In genomic region chr10:73357821-73358220, GRCh38 we compare ENCODE assay signal across 9 cellular contexts. TPM values are rescaled to one million over a fixed set of nuclear protein-coding genes. Genes with fewer than 3 reads are reported as not detected.
DNase-seq lines count a peak whose midpoint lies in the region; ATAC-seq and TF ChIP-seq lines count a peak whose summit lies in the region.
"Had no signal": no experiment of that assay in that cellular context is flagged by ENCODE, and none has a peak within 500 bp of the region (broad histone marks: within the 10 kb centered on the region; RNA-seq: fewer than 3 reads in every experiment).

No MANE protein-coding gene starts in this region.

- TF ChIP-seq CTCF in AG09309 (IDR thresholded peaks at IDR 0.05; ENCODE audit: control insufficient read depth, insufficient read depth, low read depth, low read length, missing control alignments) (no peak), Loucy (conservative IDR thresholded peaks at IDR 0.05; ENCODE audit: low read length) (no peak)

- no peaks in the 10 kb centered on the region for H3K79me2 ChIP-seq in Loucy (ENCODE audit: insufficient read depth, low read length)

- peaks cover 6% of the 10 kb centered on the region for H3K36me3 Mint-ChIP-seq in dendritic cell treated with granulocyte-macrophage colony-stimulating factor and Interleukin-4, amounts not matched to agents 40 ng/mL and 50 ng/mL, for 4 days (ENCODE audit: low read depth)
- H3K36me3 Mint-ChIP-seq in naive thymus-derived CD8-positive, alpha-beta T cell, result no peaks in the 10 kb centered on the region

- H3K4me1 ChIP-seq in Loucy (ENCODE audit: insufficient read depth, low read length, poor library complexity, severe bottlenecking), result no peaks in the 10 kb centered on the region

- no peak for DNase-seq in AG09309 (ENCODE audit: low read depth)
- DNase-seq in naive thymus-derived CD8-positive, alpha-beta T cell, result no peak
- DNase-seq in anterior cingulate cortex (lab: John Stamatoyannopoulos, UW), result no peak
- no peak for DNase-seq in NCI-H524 (lab: John Stamatoyannopoulos, UW)
- DNase-seq: activated gamma-delta T cell treated with Interleukin-2 at 50 U/mL for 16 hours had no signal

- H3K4me3 ChIP-seq in AG09309 (ENCODE audit: control insufficient read depth, low read depth, low read length) (peak overlapping the region; percentile 56), Loucy (ENCODE audit: low read length, poor library complexity, severe bottlenecking) (peak overlapping the region; percentile 67)

- H3K27me3 ChIP-seq in Loucy (ENCODE audit: insufficient read depth, low read length, poor library complexity, severe bottlenecking), result peaks cover 4% of the 10 kb centered on the region

- 0 out of 2 replicates have a peak overlapping the region, but pooled peaks have one; percentile 84 for H2AFZ ChIP-seq in Loucy (ENCODE audit: low read length)

- H3K9me3 Mint-ChIP-seq in dendritic cell treated with granulocyte-macrophage colony-stimulating factor and Interleukin-4, amounts not matched to agents 40 ng/mL and 50 ng/mL, for 4 days, result no peaks in the 10 kb centered on the region
- peaks cover 0 to 4% (median 0%) of the 10 kb centered on the region in 9 donors for H3K9me3 Mint-ChIP-seq in naive thymus-derived CD8-positive, alpha-beta T cell

- H3K36me3 ChIP-seq in Loucy (ENCODE audit: insufficient read depth, low read length), result no peaks in the 10 kb centered on the region

- H3K4me3 Mint-ChIP-seq in dendritic cell treated with granulocyte-macrophage colony-stimulating factor and Interleukin-4, amounts not matched to agents 40 ng/mL and 50 ng/mL, for 4 days, result peak overlapping the region; percentile 91
- H3K4me3 Mint-ChIP-seq in naive thymus-derived CD8-positive, alpha-beta T cell, result peak overlapping the region; percentile 93 to 100 (median 98)

- POLR2A ChIA-PET in naive thymus-derived CD8-positive, alpha-beta T cell (lab: Charles Lee), result interaction anchor here (1.6 to 2.0 kb wide), 2 partner anchors 106 to 111 kb away, joined by 5 to 11 read pairs; partner anchors contain the start of gene DNAJC9

- no peaks in the 10 kb centered on the region for H4K20me1 ChIP-seq in Loucy (ENCODE audit: insufficient read depth, low read length, poor library complexity, severe bottlenecking)

- ATAC-seq in naive thymus-derived CD8-positive, alpha-beta T cell, result no peak
- ATAC-seq in HG03108 (IDR thresholded peaks at IDR 0.05; ENCODE audit: unreplicated experiment) (no peak), HG03280 (IDR thresholded peaks at IDR 0.05; ENCODE audit: unreplicated experiment) (no peak)

- H3K9me2 ChIP-seq in Loucy (replicated peaks; ENCODE audit: low read depth, low read length), result no peaks in the 10 kb centered on the region

- intact Hi-C loops in dendritic cell treated with granulocyte-macrophage colony-stimulating factor and Interleukin-4, amounts not matched to agents 40 ng/mL and 50 ng/mL, for 4 days (cut with micrococcal nuclease), result loop anchor here (5.0 kb wide), 1 partner anchor 106 kb away; the partner anchor contains the start of gene MRPS16

- no peaks in the 10 kb centered on the region for H3F3A ChIP-seq in Loucy (ENCODE audit: low read depth)

- peak overlapping the region; percentile 55 for H3K4me2 ChIP-seq in Loucy (ENCODE audit: low read depth, low read length, poor library complexity, severe bottlenecking)

- peak overlapping the region; percentile 63 for H3K9ac ChIP-seq in Loucy (ENCODE audit: low read depth, low read length, poor library complexity, severe bottlenecking)

- peaks cover 12% of the 10 kb centered on the region for H3K27me3 Mint-ChIP-seq in dendritic cell treated with granulocyte-macrophage colony-stimulating factor and Interleukin-4, amounts not matched to agents 40 ng/mL and 50 ng/mL, for 4 days
- H3K27me3 Mint-ChIP-seq in naive thymus-derived CD8-positive, alpha-beta T cell, result peaks cover 0 to 3% (median 0%) of the 10 kb centered on the region in 5 donors

- H3K9me3 ChIP-seq in Loucy (ENCODE audit: insufficient read depth, low read depth, low read length), result no peaks in the 10 kb centered on the region

- peaks cover 36% of the 10 kb centered on the region for H3K4me1 Mint-ChIP-seq in dendritic cell treated with granulocyte-macrophage colony-stimulating factor and Interleukin-4, amounts not matched to agents 40 ng/mL and 50 ng/mL, for 4 days (ENCODE audit: low read depth)
- H3K4me1 Mint-ChIP-seq in naive thymus-derived CD8-positive, alpha-beta T cell, result peaks cover 10 to 17% (median 15%) of the 10 kb centered on the region in 4 donors

- peak overlapping the region; percentile 92 for H3K27ac Mint-ChIP-seq in dendritic cell treated with granulocyte-macrophage colony-stimulating factor and Interleukin-4, amounts not matched to agents 40 ng/mL and 50 ng/mL, for 4 days
- peak overlapping the region; percentile 91 to 100 (median 99) for H3K27ac Mint-ChIP-seq in naive thymus-derived CD8-positive, alpha-beta T cell

RNA-seq across cellular contexts. Expression of gene CFAP70, which starts 0.8 kb away (rescaled TPM):
- 1 to 10 TPM; 6.7 to 9.0 TPM for total RNA-seq in naive thymus-derived CD8-positive, alpha-beta T cell
- under 1 TPM; 0.31 to 0.50 (median 0.39) TPM for polyA plus RNA-seq in naive thymus-derived CD8-positive, alpha-beta T cell

RNA-seq across cellular contexts. Expression of gene ANXA7, which starts 56.0 kb away (rescaled TPM):
- 100 to 1,000 TPM; 105 to 112 TPM for total RNA-seq in naive thymus-derived CD8-positive, alpha-beta T cell
- 100 to 1,000 TPM; 168 to 193 (median 179) TPM for polyA plus RNA-seq in naive thymus-derived CD8-positive, alpha-beta T cell
